Comparison of ENCODE assay signal across 1 cellular context in genomic region chr2:191860760-191861466, GRCh38.
A peak's percentile ranks its signal among the peaks of the same experiment; 100 is the strongest.
TF ChIP-seq lines count a peak whose summit lies in the region.

No MANE protein-coding gene starts in this region.

TF ChIP-seq in HepG2, 621 proteins besides CTCF, POLR2A, EP300 and RAD21 (continued from another document and continues in another):
- TF ChIP-seq, protein P1, sequence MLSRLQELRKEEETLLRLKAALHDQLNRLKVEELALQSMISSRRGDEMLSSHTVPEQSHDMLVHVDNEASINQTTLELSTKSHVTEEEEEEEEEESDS (CRISPR knock-in tag; IDR thresholded peaks at IDR 0.05; ENCODE audit: borderline replicate concordance): no peak
- TF ChIP-seq HHEX (CRISPR knock-in tag; IDR thresholded peaks at IDR 0.05) (no peak), ZNF629 (CRISPR knock-in tag; conservative IDR thresholded peaks at IDR 0.05) (no peak), HNF4G (IDR thresholded peaks at IDR 0.05; ENCODE audit: borderline replicate concordance, low read depth, low read length) (peak; percentile 77), HNF4G (CRISPR knock-in tag; IDR thresholded peaks at IDR 0.05; ENCODE audit: borderline replicate concordance, low read depth) (peak; percentile 27; the same call in 1 of the 2 replicates), ZNF720 (CRISPR knock-in tag; IDR thresholded peaks at IDR 0.05) (no peak), CENPT (CRISPR knock-in tag; IDR thresholded peaks at IDR 0.05; ENCODE audit: low read depth) (no peak), GABPA (IDR thresholded peaks at IDR 0.05; ENCODE audit: low read depth, low read length) (no peak), GABPA (CRISPR knock-in tag; IDR thresholded peaks at IDR 0.05; ENCODE audit: low read depth) (no peak), ZNF749 (CRISPR knock-in tag; IDR thresholded peaks at IDR 0.05; ENCODE audit: borderline replicate concordance) (0 out of 2 replicates have a peak, but pooled peaks have one; percentile 9), IKZF4 (CRISPR knock-in tag; IDR thresholded peaks at IDR 0.05; ENCODE audit: borderline replicate concordance, low read depth, not compliant biosample characterization) (no peak), SALL2 (CRISPR knock-in tag; IDR thresholded peaks at IDR 0.05) (no peak), ASH2L (IDR thresholded peaks at IDR 0.05; ENCODE audit: insufficient read length, low read depth, low read length) (peak; percentile 86), NR2C2 (CRISPR knock-in tag; IDR thresholded peaks at IDR 0.05; ENCODE audit: borderline replicate concordance) (no peak), ZFX (CRISPR knock-in tag; IDR thresholded peaks at IDR 0.05; ENCODE audit: low read depth) (peak; percentile 72), ZBTB8A (CRISPR knock-in tag; IDR thresholded peaks at IDR 0.05; ENCODE audit: borderline replicate concordance, low read depth) (no peak), ZNF407 (CRISPR knock-in tag; IDR thresholded peaks at IDR 0.05; ENCODE audit: not compliant biosample characterization) (no peak), RBFOX2 (IDR thresholded peaks at IDR 0.05; ENCODE audit: low read depth, low read length) (no peak), ZNF614 (CRISPR knock-in tag; IDR thresholded peaks at IDR 0.05; ENCODE audit: borderline replicate concordance) (peak; percentile 87; the same call in 1 of the 2 replicates), ZNF850 (CRISPR knock-in tag; conservative IDR thresholded peaks at IDR 0.05) (no peak), STAT6 (CRISPR knock-in tag; IDR thresholded peaks at IDR 0.05; ENCODE audit: borderline replicate concordance) (0 out of 2 replicates have a peak, but pooled peaks have one; percentile 71), NR2F1 (CRISPR knock-in tag; IDR thresholded peaks at IDR 0.05) (no peak), KLF11 (CRISPR knock-in tag; IDR thresholded peaks at IDR 0.05) (no peak), CEBPG (CRISPR knock-in tag; IDR thresholded peaks at IDR 0.05) (0 out of 2 replicates have a peak, but pooled peaks have one; percentile 19), FOXJ3 (CRISPR knock-in tag; IDR thresholded peaks at IDR 0.05; ENCODE audit: borderline replicate concordance) (no peak), RAD51 (IDR thresholded peaks at IDR 0.05; ENCODE audit: borderline replicate concordance) (no peak)
- TF ChIP-seq, protein P2, sequence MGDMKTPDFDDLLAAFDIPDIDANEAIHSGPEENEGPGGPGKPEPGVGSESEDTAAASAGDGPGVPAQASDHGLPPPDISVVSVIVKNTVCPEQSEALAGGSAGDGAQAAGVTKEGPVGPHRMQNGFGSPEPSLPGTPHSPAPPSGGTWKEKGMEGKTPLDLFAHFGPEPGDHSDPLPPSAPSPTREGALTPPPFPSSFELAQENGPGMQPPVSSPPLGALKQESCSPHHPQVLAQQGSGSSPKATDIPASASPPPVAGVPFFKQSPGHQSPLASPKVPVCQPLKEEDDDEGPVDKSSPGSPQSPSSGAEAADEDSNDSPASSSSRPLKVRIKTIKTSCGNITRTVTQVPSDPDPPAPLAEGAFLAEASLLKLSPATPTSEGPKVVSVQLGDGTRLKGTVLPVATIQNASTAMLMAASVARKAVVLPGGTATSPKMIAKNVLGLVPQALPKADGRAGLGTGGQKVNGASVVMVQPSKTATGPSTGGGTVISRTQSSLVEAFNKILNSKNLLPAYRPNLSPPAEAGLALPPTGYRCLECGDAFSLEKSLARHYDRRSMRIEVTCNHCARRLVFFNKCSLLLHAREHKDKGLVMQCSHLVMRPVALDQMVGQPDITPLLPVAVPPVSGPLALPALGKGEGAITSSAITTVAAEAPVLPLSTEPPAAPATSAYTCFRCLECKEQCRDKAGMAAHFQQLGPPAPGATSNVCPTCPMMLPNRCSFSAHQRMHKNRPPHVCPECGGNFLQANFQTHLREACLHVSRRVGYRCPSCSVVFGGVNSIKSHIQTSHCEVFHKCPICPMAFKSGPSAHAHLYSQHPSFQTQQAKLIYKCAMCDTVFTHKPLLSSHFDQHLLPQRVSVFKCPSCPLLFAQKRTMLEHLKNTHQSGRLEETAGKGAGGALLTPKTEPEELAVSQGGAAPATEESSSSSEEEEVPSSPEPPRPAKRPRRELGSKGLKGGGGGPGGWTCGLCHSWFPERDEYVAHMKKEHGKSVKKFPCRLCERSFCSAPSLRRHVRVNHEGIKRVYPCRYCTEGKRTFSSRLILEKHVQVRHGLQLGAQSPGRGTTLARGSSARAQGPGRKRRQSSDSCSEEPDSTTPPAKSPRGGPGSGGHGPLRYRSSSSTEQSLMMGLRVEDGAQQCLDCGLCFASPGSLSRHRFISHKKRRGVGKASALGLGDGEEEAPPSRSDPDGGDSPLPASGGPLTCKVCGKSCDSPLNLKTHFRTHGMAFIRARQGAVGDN (CRISPR knock-in tag; IDR thresholded peaks at IDR 0.05): no peak
- TF ChIP-seq, protein P3, sequence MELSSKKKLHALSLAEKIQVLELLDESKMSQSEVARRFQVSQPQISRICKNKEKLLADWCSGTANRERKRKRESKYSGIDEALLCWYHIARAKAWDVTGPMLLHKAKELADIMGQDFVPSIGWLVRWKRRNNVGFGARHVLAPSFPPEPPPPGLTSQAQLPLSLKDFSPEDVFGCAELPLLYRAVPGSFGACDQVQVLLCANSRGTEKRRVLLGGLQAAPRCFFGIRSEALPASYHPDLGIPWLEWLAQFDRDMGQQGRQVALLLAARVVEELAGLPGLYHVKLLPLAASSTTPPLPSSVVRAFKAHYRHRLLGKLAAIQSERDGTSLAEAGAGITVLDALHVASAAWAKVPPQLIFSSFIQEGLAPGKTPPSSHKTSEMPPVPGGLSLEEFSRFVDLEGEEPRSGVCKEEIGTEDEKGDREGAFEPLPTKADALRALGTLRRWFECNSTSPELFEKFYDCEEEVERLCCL (CRISPR knock-in tag; IDR thresholded peaks at IDR 0.05; ENCODE audit: borderline replicate concordance): no peak
- TF ChIP-seq, protein P4, sequence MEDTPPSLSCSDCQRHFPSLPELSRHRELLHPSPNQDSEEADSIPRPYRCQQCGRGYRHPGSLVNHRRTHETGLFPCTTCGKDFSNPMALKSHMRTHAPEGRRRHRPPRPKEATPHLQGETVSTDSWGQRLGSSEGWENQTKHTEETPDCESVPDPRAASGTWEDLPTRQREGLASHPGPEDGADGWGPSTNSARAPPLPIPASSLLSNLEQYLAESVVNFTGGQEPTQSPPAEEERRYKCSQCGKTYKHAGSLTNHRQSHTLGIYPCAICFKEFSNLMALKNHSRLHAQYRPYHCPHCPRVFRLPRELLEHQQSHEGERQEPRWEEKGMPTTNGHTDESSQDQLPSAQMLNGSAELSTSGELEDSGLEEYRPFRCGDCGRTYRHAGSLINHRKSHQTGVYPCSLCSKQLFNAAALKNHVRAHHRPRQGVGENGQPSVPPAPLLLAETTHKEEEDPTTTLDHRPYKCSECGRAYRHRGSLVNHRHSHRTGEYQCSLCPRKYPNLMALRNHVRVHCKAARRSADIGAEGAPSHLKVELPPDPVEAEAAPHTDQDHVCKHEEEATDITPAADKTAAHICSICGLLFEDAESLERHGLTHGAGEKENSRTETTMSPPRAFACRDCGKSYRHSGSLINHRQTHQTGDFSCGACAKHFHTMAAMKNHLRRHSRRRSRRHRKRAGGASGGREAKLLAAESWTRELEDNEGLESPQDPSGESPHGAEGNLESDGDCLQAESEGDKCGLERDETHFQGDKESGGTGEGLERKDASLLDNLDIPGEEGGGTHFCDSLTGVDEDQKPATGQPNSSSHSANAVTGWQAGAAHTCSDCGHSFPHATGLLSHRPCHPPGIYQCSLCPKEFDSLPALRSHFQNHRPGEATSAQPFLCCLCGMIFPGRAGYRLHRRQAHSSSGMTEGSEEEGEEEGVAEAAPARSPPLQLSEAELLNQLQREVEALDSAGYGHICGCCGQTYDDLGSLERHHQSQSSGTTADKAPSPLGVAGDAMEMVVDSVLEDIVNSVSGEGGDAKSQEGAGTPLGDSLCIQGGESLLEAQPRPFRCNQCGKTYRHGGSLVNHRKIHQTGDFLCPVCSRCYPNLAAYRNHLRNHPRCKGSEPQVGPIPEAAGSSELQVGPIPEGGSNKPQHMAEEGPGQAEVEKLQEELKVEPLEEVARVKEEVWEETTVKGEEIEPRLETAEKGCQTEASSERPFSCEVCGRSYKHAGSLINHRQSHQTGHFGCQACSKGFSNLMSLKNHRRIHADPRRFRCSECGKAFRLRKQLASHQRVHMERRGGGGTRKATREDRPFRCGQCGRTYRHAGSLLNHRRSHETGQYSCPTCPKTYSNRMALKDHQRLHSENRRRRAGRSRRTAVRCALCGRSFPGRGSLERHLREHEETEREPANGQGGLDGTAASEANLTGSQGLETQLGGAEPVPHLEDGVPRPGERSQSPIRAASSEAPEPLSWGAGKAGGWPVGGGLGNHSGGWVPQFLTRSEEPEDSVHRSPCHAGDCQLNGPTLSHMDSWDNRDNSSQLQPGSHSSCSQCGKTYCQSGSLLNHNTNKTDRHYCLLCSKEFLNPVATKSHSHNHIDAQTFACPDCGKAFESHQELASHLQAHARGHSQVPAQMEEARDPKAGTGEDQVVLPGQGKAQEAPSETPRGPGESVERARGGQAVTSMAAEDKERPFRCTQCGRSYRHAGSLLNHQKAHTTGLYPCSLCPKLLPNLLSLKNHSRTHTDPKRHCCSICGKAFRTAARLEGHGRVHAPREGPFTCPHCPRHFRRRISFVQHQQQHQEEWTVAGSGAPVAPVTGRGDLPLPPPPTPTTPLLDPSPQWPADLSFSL (CRISPR knock-in tag; IDR thresholded peaks at IDR 0.05): no peak
- TF ChIP-seq, protein P5, sequence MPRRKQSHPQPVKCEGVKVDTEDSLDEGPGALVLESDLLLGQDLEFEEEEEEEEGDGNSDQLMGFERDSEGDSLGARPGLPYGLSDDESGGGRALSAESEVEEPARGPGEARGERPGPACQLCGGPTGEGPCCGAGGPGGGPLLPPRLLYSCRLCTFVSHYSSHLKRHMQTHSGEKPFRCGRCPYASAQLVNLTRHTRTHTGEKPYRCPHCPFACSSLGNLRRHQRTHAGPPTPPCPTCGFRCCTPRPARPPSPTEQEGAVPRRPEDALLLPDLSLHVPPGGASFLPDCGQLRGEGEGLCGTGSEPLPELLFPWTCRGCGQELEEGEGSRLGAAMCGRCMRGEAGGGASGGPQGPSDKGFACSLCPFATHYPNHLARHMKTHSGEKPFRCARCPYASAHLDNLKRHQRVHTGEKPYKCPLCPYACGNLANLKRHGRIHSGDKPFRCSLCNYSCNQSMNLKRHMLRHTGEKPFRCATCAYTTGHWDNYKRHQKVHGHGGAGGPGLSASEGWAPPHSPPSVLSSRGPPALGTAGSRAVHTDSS (CRISPR knock-in tag; conservative IDR thresholded peaks at IDR 0.05): no peak
